8 cellular contexts compared by ENCODE assay signal in the genomic region with DNA sequence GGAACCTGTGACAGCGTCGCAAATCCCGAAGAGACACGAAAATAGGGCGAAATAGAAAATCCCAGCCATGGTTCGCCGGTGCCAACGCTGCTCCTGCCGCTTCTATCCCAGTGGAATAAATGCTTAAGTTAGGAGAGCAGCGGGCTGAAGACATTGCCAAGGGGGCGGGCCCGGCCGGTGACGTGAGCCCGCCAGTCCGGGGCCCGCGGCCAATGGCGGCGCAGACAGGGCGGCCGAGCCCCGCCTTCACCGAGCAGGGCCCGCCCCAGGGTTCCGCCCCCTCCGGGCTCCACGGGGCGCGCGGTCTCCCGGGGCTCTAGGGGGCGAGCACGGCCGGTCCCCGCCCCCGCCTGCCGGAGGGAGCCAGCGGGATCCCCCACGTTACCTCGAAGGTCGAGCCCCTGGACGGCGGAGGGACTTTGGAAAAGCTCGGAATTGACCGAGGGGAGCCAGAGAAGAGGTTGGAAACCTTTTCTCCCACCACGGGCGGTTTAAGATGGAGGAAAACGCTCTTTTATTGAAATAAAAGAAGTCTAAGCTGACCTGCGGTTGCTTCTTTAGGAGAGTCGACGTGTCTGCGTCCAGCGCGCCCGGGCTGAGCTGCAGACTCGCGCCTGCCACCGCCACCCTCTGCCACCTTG. TPM values are rescaled to one million over a fixed set of nuclear protein-coding genes. Genes with fewer than 3 reads are reported as not detected.
A peak's percentile ranks its signal among the peaks of the same experiment; 100 is the strongest.
DNase-seq lines count a peak whose midpoint lies in the region; ATAC-seq and TF ChIP-seq lines count a peak whose summit lies in the region.

Gene EPHA4, minus strand, starts transcription at position 125 of the 641 bp plus-strand sequence. Its CDS starts 56 bp downstream, at position 69.

- peaks cover 71% of the 10 kb centered on the region for H3K27me3 Mint-ChIP-seq in activated T-helper 2 cell treated with anti-CD3 and anti-CD28 coated beads, Interferon-gamma antibody, Interleukin-2, Interleukin-4, amounts not matched to agents 10 μg/mL and 5 μg/mL and 100 μg/mL, durations not matched to agents 14 hours and 24 hours and 36 hours (ENCODE audit: low read depth)
- peaks cover 54 to 62% (median 57%) of the 10 kb centered on the region in 3 donors for H3K27me3 Mint-ChIP-seq in naive B cell

- H3K36me3 Mint-ChIP-seq in activated T-helper 2 cell treated with anti-CD3 and anti-CD28 coated beads, Interferon-gamma antibody, Interleukin-2, Interleukin-4, amounts not matched to agents 10 μg/mL and 5 μg/mL and 100 μg/mL, durations not matched to agents 14 hours and 24 hours and 36 hours (ENCODE audit: low read depth): no peaks in the 10 kb centered on the region
- no peaks in the 10 kb centered on the region for H3K36me3 Mint-ChIP-seq in naive B cell

- ATAC-seq in GM21390 (IDR thresholded peaks at IDR 0.05; ENCODE audit: unreplicated experiment) (peak; percentile 90), naive B cell (ENCODE audit: low read depth in 2 of 2) (peak; percentile 88 to 90)

- peaks cover 23% of the 10 kb centered on the region for H3K4me1 Mint-ChIP-seq in activated T-helper 2 cell treated with anti-CD3 and anti-CD28 coated beads, Interferon-gamma antibody, Interleukin-2, Interleukin-4, amounts not matched to agents 10 μg/mL and 5 μg/mL and 100 μg/mL, durations not matched to agents 14 hours and 24 hours and 36 hours (ENCODE audit: low read depth)
- H3K4me1 Mint-ChIP-seq in naive B cell: peaks cover 28 to 51% (median 29%) of the 10 kb centered on the region in 3 donors

- no peaks in the 10 kb centered on the region for H3K9me3 Mint-ChIP-seq in activated T-helper 2 cell treated with anti-CD3 and anti-CD28 coated beads, Interferon-gamma antibody, Interleukin-2, Interleukin-4, amounts not matched to agents 10 μg/mL and 5 μg/mL and 100 μg/mL, durations not matched to agents 14 hours and 24 hours and 36 hours
- peaks cover 0 to 3% (median 0%) of the 10 kb centered on the region in 7 donors for H3K9me3 Mint-ChIP-seq in naive B cell

- peak in 1 of 2 donors; percentile 59 for TF ChIP-seq POLR2A in Peyer's patch (IDR thresholded peaks at IDR 0.05)

- peaks cover 0 to 19% of the 10 kb centered on the region in 2 donors for H3K27me3 ChIP-seq in Peyer's patch
- H3K27me3 ChIP-seq in fibroblast of lung (ENCODE audit: control insufficient read depth, insufficient read depth, low read length): peaks cover 5% of the 10 kb centered on the region

- peak within 1 kb of the TSS; percentile 37 for H3K27ac Mint-ChIP-seq in activated T-helper 2 cell treated with anti-CD3 and anti-CD28 coated beads, Interferon-gamma antibody, Interleukin-2, Interleukin-4, amounts not matched to agents 10 μg/mL and 5 μg/mL and 100 μg/mL, durations not matched to agents 14 hours and 24 hours and 36 hours
- H3K27ac Mint-ChIP-seq in naive B cell: peak within 1 kb of the TSS; percentile 45 to 97 (median 90)

- H3K9me3 ChIP-seq in Peyer's patch (no peaks in the 10 kb centered on the region), fibroblast of lung (ENCODE audit: control insufficient read depth, insufficient read depth, low read depth, low read length) (no peaks in the 10 kb centered on the region)

- peak within 1 kb of the TSS; percentile 57 for H3K9ac ChIP-seq in fibroblast of lung (ENCODE audit: insufficient read depth, low read length)

- peak within 1 kb of the TSS; percentile 84 for H3K4me3 Mint-ChIP-seq in activated T-helper 2 cell treated with anti-CD3 and anti-CD28 coated beads, Interferon-gamma antibody, Interleukin-2, Interleukin-4, amounts not matched to agents 10 μg/mL and 5 μg/mL and 100 μg/mL, durations not matched to agents 14 hours and 24 hours and 36 hours (ENCODE audit: low read depth)
- H3K4me3 Mint-ChIP-seq in naive B cell: peak within 1 kb of the TSS; percentile 85 to 99 (median 94)

- no peaks in the 10 kb centered on the region for H4K20me1 ChIP-seq in fibroblast of lung (ENCODE audit: control insufficient read depth, extremely low read depth, insufficient read depth, low read length)

- DNase-seq in COLO829 (ENCODE audit: low spot score): peak; percentile 83
- peak; percentile 86 for DNase-seq in HT1080 (ENCODE audit: low read depth)
- DNase-seq in Peyer's patch: peak; percentile 79 to 92 (median 91)
- peak; percentile 77 for DNase-seq in activated T-helper 2 cell treated with anti-CD3 and anti-CD28 coated beads, Interferon-gamma antibody, Interleukin-2, Interleukin-4, amounts not matched to agents 10 μg/mL and 5 μg/mL and 100 μg/mL, durations not matched to agents 14 hours and 24 hours and 36 hours (ENCODE audit: low spot score)
- peak; percentile 88 to 91 for DNase-seq in fibroblast of lung (ENCODE audit: low read depth in 2 of 2)
- DNase-seq in naive B cell: peak; percentile 90
- peak; percentile 50 to 57 for DNase-seq in stimulated activated CD8-positive, alpha-beta memory T cell treated with anti-CD3 and anti-CD28 coated beads, Interleukin-7, amount 100 ng/mL, for 48 hours (ENCODE audit: extremely low read depth in 1 of 2, low read depth in 1 of 2)

- H3K4me2 ChIP-seq in fibroblast of lung (ENCODE audit: extremely low read depth, insufficient read depth, low read length): peak within 1 kb of the TSS; percentile 97

- H3K36me3 ChIP-seq in Peyer's patch (no peaks in the 10 kb centered on the region), fibroblast of lung (ENCODE audit: control insufficient read depth, insufficient read depth, low read length) (no peaks in the 10 kb centered on the region)

- peaks cover 0 to 21% (median 4%) of the 10 kb centered on the region in 4 donors for H3K4me1 ChIP-seq in Peyer's patch
- H3K4me1 ChIP-seq in fibroblast of lung (ENCODE audit: control insufficient read depth, extremely low read depth, insufficient read depth, low read length): no peaks in the 10 kb centered on the region

- H3K79me2 ChIP-seq in fibroblast of lung (ENCODE audit: control insufficient read depth, insufficient read depth, low read length): peaks cover 15% of the 10 kb centered on the region

- intact Hi-C loops in activated T-helper 2 cell treated with anti-CD3 and anti-CD28 coated beads, Interferon-gamma antibody, Interleukin-2, Interleukin-4, amounts not matched to agents 10 μg/mL and 5 μg/mL and 100 μg/mL, durations not matched to agents 14 hours and 24 hours and 36 hours (cut with micrococcal nuclease): loop anchor here (1.0 to 10.0 kb wide), 3 partner anchors 52 to 1837 kb away; no protein-coding TSS in a partner anchor

- H3K4me3 ChIP-seq in Peyer's patch (peak within 1 kb of the TSS; percentile 52 to 66 (median 62)), fibroblast of lung (replicated peaks in 1 of 4; ENCODE audit: control extremely low read depth in 1 of 4, insufficient read depth in 1 of 4, low read depth in 3 of 4, low read length in 4 of 4) (peak within 1 kb of the TSS; percentile 61 to 95 (median 84))

- H2AFZ ChIP-seq in fibroblast of lung (ENCODE audit: low read length): peak within 1 kb of the TSS; percentile 90

- TF ChIP-seq CTCF in Peyer's patch (IDR thresholded peaks at IDR 0.05): peak in 3 of 6 experiments; percentile 22 to 30 (median 27)
- TF ChIP-seq CTCF in fibroblast of lung (conservative IDR thresholded peaks at IDR 0.05 in 1 of 2, IDR thresholded peaks at IDR 0.05 in 1 of 2; ENCODE audit: low read depth in 1 of 2, low read length in 2 of 2): peak in 1 of 2 donors; percentile 25

- H3K27ac ChIP-seq in Peyer's patch (peak within 1 kb of the TSS; percentile 50 to 76 (median 64)), fibroblast of lung (ENCODE audit: insufficient read depth, low read length) (peak within 1 kb of the TSS; percentile 71)

RNA-seq across cellular contexts. Expression of gene EPHA4, which starts in this region (rescaled TPM):
- total RNA-seq in HT1080 (2014; rRNA removed; shearing (Covaris generic)): 3.8 and 4.2 TPM in 2 replicates
- polyA plus RNA-seq in HT1080 (2015; cell fraction: cytosol; rRNA removed): 2.3 and 3.8 TPM in 2 replicates
- 17.7 and 24.9 TPM in 2 replicates for polyA plus RNA-seq in HT1080 (2015; cell fraction: nucleus; rRNA removed)
- total RNA-seq in Peyer's patch (10 to 100 TPM in 3 of 4 donors, 1 to 10 TPM in 1; 3.5 to 16.5 (median 12.4) TPM), fibroblast of lung (12.8 and 21.0 TPM in 2 replicates)
- 0.67 and 1.2 TPM in 2 replicates for total RNA-seq in activated T-helper 2 cell treated with anti-CD3 and anti-CD28 coated beads, Interferon-gamma antibody, Interleukin-2, Interleukin-4, amounts not matched to agents 10 μg/mL and 5 μg/mL and 100 μg/mL, durations not matched to agents 14 hours and 24 hours and 36 hours
- polyA plus RNA-seq in fibroblast of lung (9.6 and 16.4 TPM in 2 replicates), naive B cell (ENCODE audit: low read depth in 6 of 6) (10 to 100 TPM in 1 of 6 donors, 1 to 10 TPM in 4, under 1 TPM in 1; 0.84 to 14.3 (median 5.4) TPM)
- 7.5 and 10.2 TPM in 2 replicates for polyA plus RNA-seq in fibroblast of lung (2012)
- 32.6 and 53.8 TPM in 2 replicates for polyA minus RNA-seq in fibroblast of lung (ENCODE audit: low replicate concordance)

Comparison
In these comparisons a context has a peak if more than half of its experiments do, and no peak if none do; other contexts are left out.
1. Peak in every context shown above with its lines: DNase-seq, ATAC-seq, H3K4me3 ChIP-seq and H3K27ac ChIP-seq.